ENCODE assay signal across 11 cellular contexts in genomic region chr11:65547446-65548125, GRCh38. TPM values are rescaled to one million over a fixed set of nuclear protein-coding genes. Genes with fewer than 3 reads are reported as not detected.
DNase-seq lines count a peak whose midpoint lies in the region; ATAC-seq and TF ChIP-seq lines count a peak whose summit lies in the region.
"Had no signal": no experiment of that assay in that cellular context is flagged by ENCODE, and none has a peak within 500 bp of the region (broad histone marks: within the 10 kb centered on the region; RNA-seq: fewer than 3 reads in every experiment).

No MANE protein-coding gene starts in this region.

- no peaks in the 10 kb centered on the region for H3K27me3 ChIP-seq in DND-41 (ENCODE audit: insufficient read depth, low read length, poor library complexity)
- H3K27me3 ChIP-seq: gastrocnemius medialis had no signal

- ATAC-seq in DND-41 (ENCODE audit: insufficient read depth, low read depth) (no peak), memory B cell (ENCODE audit: low read depth) (no peak), HG02623 (IDR thresholded peaks at IDR 0.05; ENCODE audit: unreplicated experiment) (no peak)
- ATAC-seq in activated T-cell treated with anti-CD3 and anti-CD28 coated beads, Interleukin-2, amount 50 U/mL, for 72 hours (replicated peaks in 1 of 2) = no peak
- ATAC-seq: gastrocnemius medialis had no signal

- no peaks in the 10 kb centered on the region for H3K36me3 ChIP-seq in DND-41 (ENCODE audit: insufficient read depth, low read length)

- no peak for DNase-seq in DND-41
- DNase-seq in Jurkat, Clone E6-1 (ENCODE audit: low read depth, low spot score) = no peak
- no peak for DNase-seq in activated T-cell treated with anti-CD3 and anti-CD28 coated beads, Interleukin-2, amount 50 U/mL, for 72 hours
- no peak for DNase-seq in memory B cell (ENCODE audit: low spot score in 2 of 2)
- no peak for DNase-seq in SW480 (ENCODE audit: low spot score)
- no peak for DNase-seq in G401 (ENCODE audit: low spot score)
- DNase-seq: gastrocnemius medialis, OCI-M1, T-helper 9 cell had no signal

- H3K36me3 Mint-ChIP-seq in activated T-cell treated with anti-CD3 and anti-CD28 coated beads, Interleukin-2, amount 50 U/mL, for 72 hours (ENCODE audit: insufficient read depth in 2 of 2) = peaks cover 18 to 33% of the 10 kb centered on the region in 2 donors
- no peaks in the 10 kb centered on the region for H3K36me3 Mint-ChIP-seq in memory B cell

- peak overlapping the region; percentile 46 for H3K9ac ChIP-seq in DND-41 (ENCODE audit: low read depth, low read length)

- H4K20me1 ChIP-seq in DND-41 (ENCODE audit: insufficient read depth, low read length) = peaks cover 6% of the 10 kb centered on the region

- H3K27ac ChIP-seq in DND-41 (ENCODE audit: low read length) = peak overlapping the region; percentile 35; the same call in 1 of the 2 replicates
- H3K27ac ChIP-seq: gastrocnemius medialis had no signal

- no peaks in the 10 kb centered on the region for H3K27me3 Mint-ChIP-seq in activated T-cell treated with anti-CD3 and anti-CD28 coated beads, Interleukin-2, amount 50 U/mL, for 72 hours (ENCODE audit: low read depth)
- H3K27me3 Mint-ChIP-seq in memory B cell = no peaks in the 10 kb centered on the region

- H3K4me1 Mint-ChIP-seq in activated T-cell treated with anti-CD3 and anti-CD28 coated beads, Interleukin-2, amount 50 U/mL, for 72 hours (ENCODE audit: low read depth) = peaks cover 59% of the 10 kb centered on the region
- H3K4me1 Mint-ChIP-seq in memory B cell = peaks cover 46% of the 10 kb centered on the region

- H3K27ac Mint-ChIP-seq in activated T-cell treated with anti-CD3 and anti-CD28 coated beads, Interleukin-2, amount 50 U/mL, for 72 hours = no peak overlapping the region
- H3K27ac Mint-ChIP-seq in memory B cell = no peak overlapping the region

- H3K4me3 Mint-ChIP-seq in activated T-cell treated with anti-CD3 and anti-CD28 coated beads, Interleukin-2, amount 50 U/mL, for 72 hours = peak overlapping the region; percentile 84 to 90
- H3K4me3 Mint-ChIP-seq in memory B cell = peak overlapping the region; percentile 84

- in situ Hi-C loops in G401 (cut with HindIII; ENCODE audit: low sequenced_read_pairs) = no loop called here

- TF ChIP-seq CTCF in DND-41 (IDR thresholded peaks at IDR 0.05; ENCODE audit: borderline replicate concordance, extremely low read depth, low read length, poor library complexity, severe bottlenecking) = no peak

- peak overlapping the region; percentile 67 for H3K4me2 ChIP-seq in DND-41 (ENCODE audit: insufficient read depth, low read length)

- no peaks in the 10 kb centered on the region for H3K9me3 Mint-ChIP-seq in activated T-cell treated with anti-CD3 and anti-CD28 coated beads, Interleukin-2, amount 50 U/mL, for 72 hours
- H3K9me3 Mint-ChIP-seq in memory B cell = no peaks in the 10 kb centered on the region

- no peak overlapping the region for H2AFZ ChIP-seq in DND-41 (ENCODE audit: low read depth, low read length)

- no peaks in the 10 kb centered on the region for H3K79me2 ChIP-seq in DND-41 (ENCODE audit: insufficient read depth, low read length)

- peaks cover 49% of the 10 kb centered on the region for H3K4me1 ChIP-seq in DND-41 (ENCODE audit: insufficient read depth, low read length)

- peak overlapping the region in 1 of 2 experiments; percentile 52; a peak in 2 of 4 replicates for H3K4me3 ChIP-seq in DND-41 (ENCODE audit: low read depth in 1 of 2, low read length in 2 of 2)
- peak overlapping the region; percentile 49 for H3K4me3 ChIP-seq in Jurkat, Clone E6-1 (ENCODE audit: low read length)
- H3K4me3 ChIP-seq: gastrocnemius medialis had no signal

- no peaks in the 10 kb centered on the region for H3K9me3 ChIP-seq in DND-41 (ENCODE audit: insufficient read depth, low read length, severe bottlenecking)
- H3K9me3 ChIP-seq: gastrocnemius medialis, thoracic aorta had no signal

RNA-seq across cellular contexts. Expression of gene LTBP3, which starts 10.6 kb away (rescaled TPM):
- polyA plus RNA-seq in Jurkat, Clone E6-1 (2012; ENCODE audit: insufficient read depth, insufficient read length) = 12.2 TPM
- 100 to 1,000 TPM; 106 TPM for total RNA-seq in activated T-cell treated with anti-CD3 and anti-CD28 coated beads, Interleukin-2, amount 50 U/mL, for 72 hours
- 32.5 and 53.2 TPM in 2 replicates for total RNA-seq in G401 (2014; rRNA removed; shearing (Covaris generic))

RNA-seq across cellular contexts. Expression of gene ZNRD2, which starts 22.7 kb away (rescaled TPM):
- polyA plus RNA-seq in Jurkat, Clone E6-1 (2012; ENCODE audit: insufficient read depth, insufficient read length) = 115 TPM
- total RNA-seq in activated T-cell treated with anti-CD3 and anti-CD28 coated beads, Interleukin-2, amount 50 U/mL, for 72 hours = 10 to 100 TPM; 23.5 to 25.1 TPM
- total RNA-seq in G401 (2014; rRNA removed; shearing (Covaris generic)) = 72.3 and 72.7 TPM in 2 replicates

RNA-seq across cellular contexts. Expression of gene SCYL1, which starts 22.7 kb away (rescaled TPM):
- polyA plus RNA-seq in Jurkat, Clone E6-1 (2012; ENCODE audit: insufficient read depth, insufficient read length) = 69.4 TPM
- total RNA-seq in activated T-cell treated with anti-CD3 and anti-CD28 coated beads, Interleukin-2, amount 50 U/mL, for 72 hours = 10 to 100 TPM; 77.9 to 83.4 TPM
- 77.6 and 80.4 TPM in 2 replicates for total RNA-seq in G401 (2014; rRNA removed; shearing (Covaris generic))

RNA-seq across cellular contexts. Expression of gene FAM89B, which starts 24.8 kb away (rescaled TPM):
- 51.2 TPM for polyA plus RNA-seq in Jurkat, Clone E6-1 (2012; ENCODE audit: insufficient read depth, insufficient read length)
- total RNA-seq in activated T-cell treated with anti-CD3 and anti-CD28 coated beads, Interleukin-2, amount 50 U/mL, for 72 hours = 10 to 100 TPM; 21.4 to 26.7 TPM
- 28.1 and 58.6 TPM in 2 replicates for total RNA-seq in G401 (2014; rRNA removed; shearing (Covaris generic))

RNA-seq across cellular contexts. Expression of gene EHBP1L1, which starts 28.3 kb away (rescaled TPM):
- 37.5 TPM for polyA plus RNA-seq in Jurkat, Clone E6-1 (2012; ENCODE audit: insufficient read depth, insufficient read length)
- 100 to 1,000 TPM in 1 of 2 donors, 10 to 100 TPM in 1; 93.9 to 113 TPM for total RNA-seq in activated T-cell treated with anti-CD3 and anti-CD28 coated beads, Interleukin-2, amount 50 U/mL, for 72 hours
- 8.7 and 16.5 TPM in 2 replicates for total RNA-seq in G401 (2014; rRNA removed; shearing (Covaris generic))
